Comparison of ENCODE assay signal across 7 cellular contexts in the genomic region with DNA sequence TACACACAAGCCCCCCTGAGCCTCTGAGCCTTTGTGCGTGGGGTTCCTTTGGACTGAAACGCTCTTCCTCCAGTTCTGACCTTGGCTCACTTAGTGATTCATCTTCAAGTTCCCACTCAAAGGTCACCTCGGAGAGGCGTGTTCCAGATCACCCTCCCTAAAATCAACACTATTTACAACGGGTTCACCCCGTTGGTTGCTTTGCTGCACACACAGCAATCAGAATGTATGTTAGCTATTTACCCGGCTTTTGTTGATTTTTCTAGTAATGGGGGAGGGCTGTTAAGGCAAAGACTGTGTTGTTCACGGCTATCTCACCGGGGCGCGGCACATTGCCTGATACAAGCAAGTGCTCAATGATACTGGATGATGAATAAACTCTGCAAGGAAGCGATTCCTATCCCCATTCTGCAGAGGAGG. TPM values are rescaled to one million over a fixed set of nuclear protein-coding genes. Genes with fewer than 3 reads are reported as not detected.
DNase-seq lines count a peak whose midpoint lies in the region; ATAC-seq and TF ChIP-seq lines count a peak whose summit lies in the region.

No MANE protein-coding gene starts in this region.

- H3K36me3 Mint-ChIP-seq in activated T-helper 1 cell treated with anti-CD3 and anti-CD28 coated beads, Interleukin-12 subunit alpha, Interleukin-12 subunit beta, Interleukin-2, Interleukin-4 antibody, amounts not matched to agents 30 ng/mL and 10 ng/mL and 1 ng/mL, durations not matched to agents 14 hours and 24 hours and 36 hours (ENCODE audit: low read depth), result no peaks in the 10 kb centered on the region

- H3K4me1 ChIP-seq in iPS-18a (ENCODE audit: control insufficient read depth, low read depth, low read length), result peaks cover 5% of the 10 kb centered on the region
- H3K4me1 ChIP-seq in smooth muscle cell (ENCODE audit: low read depth), result peaks cover 7% of the 10 kb centered on the region
- peaks cover 0 to 7% of the 10 kb centered on the region in 2 donors for H3K4me1 ChIP-seq in uterus

- no peak overlapping the region for H3K27ac Mint-ChIP-seq in activated T-helper 1 cell treated with anti-CD3 and anti-CD28 coated beads, Interleukin-12 subunit alpha, Interleukin-12 subunit beta, Interleukin-2, Interleukin-4 antibody, amounts not matched to agents 30 ng/mL and 10 ng/mL and 1 ng/mL, durations not matched to agents 14 hours and 24 hours and 36 hours

- no peak overlapping the region for H3K9ac ChIP-seq in iPS-18a (ENCODE audit: low read length)
- no peak overlapping the region for H3K9ac ChIP-seq in smooth muscle cell (ENCODE audit: low read depth)

- no peaks in the 10 kb centered on the region for H3K27me3 Mint-ChIP-seq in activated T-helper 1 cell treated with anti-CD3 and anti-CD28 coated beads, Interleukin-12 subunit alpha, Interleukin-12 subunit beta, Interleukin-2, Interleukin-4 antibody, amounts not matched to agents 30 ng/mL and 10 ng/mL and 1 ng/mL, durations not matched to agents 14 hours and 24 hours and 36 hours (ENCODE audit: insufficient read depth)

- intact Hi-C loops in activated T-helper 1 cell treated with anti-CD3 and anti-CD28 coated beads, Interleukin-12 subunit alpha, Interleukin-12 subunit beta, Interleukin-2, Interleukin-4 antibody, amounts not matched to agents 30 ng/mL and 10 ng/mL and 1 ng/mL, durations not matched to agents 14 hours and 24 hours and 36 hours (cut with micrococcal nuclease), result loop anchor here (1.0 to 5.0 kb wide), 2 partner anchors 74 to 185 kb away; a partner anchor contains a TSS
- intact Hi-C loops in uterus (cut with DNase I; ENCODE audit: low total_unique reads), result no loop called here

- H3K4me1 Mint-ChIP-seq in activated T-helper 1 cell treated with anti-CD3 and anti-CD28 coated beads, Interleukin-12 subunit alpha, Interleukin-12 subunit beta, Interleukin-2, Interleukin-4 antibody, amounts not matched to agents 30 ng/mL and 10 ng/mL and 1 ng/mL, durations not matched to agents 14 hours and 24 hours and 36 hours (ENCODE audit: low read depth), result peaks cover 15% of the 10 kb centered on the region

- peaks cover 7% of the 10 kb centered on the region for H3K27me3 ChIP-seq in iPS-18a (ENCODE audit: control insufficient read depth, insufficient read depth, low read length)
- no peaks in the 10 kb centered on the region for H3K27me3 ChIP-seq in smooth muscle cell (ENCODE audit: low read depth)
- H3K27me3 ChIP-seq in uterus, result no peaks in the 10 kb centered on the region

- peak overlapping the region; percentile 97 for H2AFZ ChIP-seq in smooth muscle cell (ENCODE audit: low read depth)

- TF ChIP-seq POLR2A in uterus (IDR thresholded peaks at IDR 0.05), result no peak

- ATAC-seq in HG02938 (IDR thresholded peaks at IDR 0.05; ENCODE audit: unreplicated experiment) (no peak), GM18502 (IDR thresholded peaks at IDR 0.05; ENCODE audit: poor library complexity, unreplicated experiment) (no peak)

- H3K4me3 ChIP-seq in HFF-Myc (replicated peaks; ENCODE audit: low read depth, low read length) (peak overlapping the region; percentile 74), iPS-18a (ENCODE audit: low read length) (peak overlapping the region; percentile 68), smooth muscle cell (peak overlapping the region; percentile 93), uterus (peak overlapping the region in 1 of 2 donors; percentile 63)

- H3K27ac ChIP-seq in iPS-18a (ENCODE audit: low read length) (no peak overlapping the region), smooth muscle cell (ENCODE audit: low read depth) (no peak overlapping the region), uterus (no peak overlapping the region)

- DNase-seq in HFF-Myc (ENCODE audit: extremely low read depth, low read depth), result no peak
- no peak for DNase-seq in activated T-helper 1 cell treated with anti-CD3 and anti-CD28 coated beads, Interleukin-12 subunit alpha, Interleukin-12 subunit beta, Interleukin-2, Interleukin-4 antibody, amounts not matched to agents 30 ng/mL and 10 ng/mL and 1 ng/mL, durations not matched to agents 14 hours and 24 hours and 36 hours (ENCODE audit: low spot score)
- no peak for DNase-seq in smooth muscle cell (lab: John Stamatoyannopoulos, UW; ENCODE audit: unreplicated experiment)
- no peak for DNase-seq in uterus

- no peaks in the 10 kb centered on the region for H3K9me3 Mint-ChIP-seq in activated T-helper 1 cell treated with anti-CD3 and anti-CD28 coated beads, Interleukin-12 subunit alpha, Interleukin-12 subunit beta, Interleukin-2, Interleukin-4 antibody, amounts not matched to agents 30 ng/mL and 10 ng/mL and 1 ng/mL, durations not matched to agents 14 hours and 24 hours and 36 hours

- no peaks in the 10 kb centered on the region for H4K20me1 ChIP-seq in smooth muscle cell (ENCODE audit: low read depth)

- no peaks in the 10 kb centered on the region for H3K9me3 ChIP-seq in iPS-18a (ENCODE audit: control insufficient read depth, low read depth, low read length)
- no peaks in the 10 kb centered on the region for H3K9me3 ChIP-seq in smooth muscle cell (replicated peaks; ENCODE audit: low read depth)
- no peaks in the 10 kb centered on the region for H3K9me3 ChIP-seq in uterus

- peak overlapping the region; percentile 93 for H3K4me2 ChIP-seq in smooth muscle cell

- WGBS in smooth muscle cell (ENCODE audit: low lambda C conversion rate), result 63% methylated on average over 12 of the region's 12 CpGs

- H3K79me2 ChIP-seq in smooth muscle cell (ENCODE audit: low read depth), result no peaks in the 10 kb centered on the region

- peak overlapping the region; percentile 85 for H3K4me3 Mint-ChIP-seq in activated T-helper 1 cell treated with anti-CD3 and anti-CD28 coated beads, Interleukin-12 subunit alpha, Interleukin-12 subunit beta, Interleukin-2, Interleukin-4 antibody, amounts not matched to agents 30 ng/mL and 10 ng/mL and 1 ng/mL, durations not matched to agents 14 hours and 24 hours and 36 hours

- H3K36me3 ChIP-seq in iPS-18a (ENCODE audit: control insufficient read depth, low read depth, low read length) (no peaks in the 10 kb centered on the region), smooth muscle cell (ENCODE audit: low read depth) (no peaks in the 10 kb centered on the region), uterus (no peaks in the 10 kb centered on the region)

- H3F3A ChIP-seq in smooth muscle cell (ENCODE audit: low read depth), result no peaks in the 10 kb centered on the region

- TF ChIP-seq CTCF in HFF-Myc (IDR thresholded peaks at IDR 0.05; ENCODE audit: low read depth, low read length, missing control alignments), result no peak
- TF ChIP-seq CTCF in smooth muscle cell (IDR thresholded peaks at IDR 0.05; ENCODE audit: borderline replicate concordance, insufficient read depth, poor library complexity, severe bottlenecking), result no peak
- TF ChIP-seq CTCF in uterus (IDR thresholded peaks at IDR 0.05), result no peak

RNA-seq across cellular contexts. Expression of a gene that starts 1.0 kb away (rescaled TPM):
- 11.6 and 12.5 TPM in 2 replicates for total RNA-seq in activated T-helper 1 cell treated with anti-CD3 and anti-CD28 coated beads, Interleukin-12 subunit alpha, Interleukin-12 subunit beta, Interleukin-2, Interleukin-4 antibody, amounts not matched to agents 30 ng/mL and 10 ng/mL and 1 ng/mL, durations not matched to agents 14 hours and 24 hours and 36 hours
- total RNA-seq in smooth muscle cell, result 3.8 and 4.2 TPM in 2 replicates
- polyA plus RNA-seq in smooth muscle cell, result 5.4 and 10.0 TPM in 2 replicates
- total RNA-seq in uterus, result 10 to 100 TPM in 1 of 4 donors, 1 to 10 TPM in 2, under 1 TPM in 1; 0.29 to 11.3 (median 8.2) TPM

RNA-seq across cellular contexts. Expression of a gene that starts 33.0 kb away (rescaled TPM):
- not detected in 2 replicates for total RNA-seq in activated T-helper 1 cell treated with anti-CD3 and anti-CD28 coated beads, Interleukin-12 subunit alpha, Interleukin-12 subunit beta, Interleukin-2, Interleukin-4 antibody, amounts not matched to agents 30 ng/mL and 10 ng/mL and 1 ng/mL, durations not matched to agents 14 hours and 24 hours and 36 hours
- not detected in 2 replicates for total RNA-seq in smooth muscle cell
- not detected in 2 replicates for polyA plus RNA-seq in smooth muscle cell
- total RNA-seq in uterus, result 10 to 100 TPM in 1 of 4 donors, 1 to 10 TPM in 1, under 1 TPM in 1, not detected in 1; 0.76 to 13.1 (median 1.1) TPM

RNA-seq across cellular contexts. Expression of a gene that starts 38.9 kb away (rescaled TPM):
- total RNA-seq in activated T-helper 1 cell treated with anti-CD3 and anti-CD28 coated beads, Interleukin-12 subunit alpha, Interleukin-12 subunit beta, Interleukin-2, Interleukin-4 antibody, amounts not matched to agents 30 ng/mL and 10 ng/mL and 1 ng/mL, durations not matched to agents 14 hours and 24 hours and 36 hours, result 40.0 and 41.4 TPM in 2 replicates
- total RNA-seq in smooth muscle cell (22.2 and 22.6 TPM in 2 replicates), uterus (10 to 100 TPM in 2 of 4 donors, 1 to 10 TPM in 2; 4.7 to 21.3 (median 10.9) TPM)
- polyA plus RNA-seq in smooth muscle cell, result 30.4 and 32.9 TPM in 2 replicates
